10 cellular contexts compared by ENCODE assay signal in the genomic region with DNA sequence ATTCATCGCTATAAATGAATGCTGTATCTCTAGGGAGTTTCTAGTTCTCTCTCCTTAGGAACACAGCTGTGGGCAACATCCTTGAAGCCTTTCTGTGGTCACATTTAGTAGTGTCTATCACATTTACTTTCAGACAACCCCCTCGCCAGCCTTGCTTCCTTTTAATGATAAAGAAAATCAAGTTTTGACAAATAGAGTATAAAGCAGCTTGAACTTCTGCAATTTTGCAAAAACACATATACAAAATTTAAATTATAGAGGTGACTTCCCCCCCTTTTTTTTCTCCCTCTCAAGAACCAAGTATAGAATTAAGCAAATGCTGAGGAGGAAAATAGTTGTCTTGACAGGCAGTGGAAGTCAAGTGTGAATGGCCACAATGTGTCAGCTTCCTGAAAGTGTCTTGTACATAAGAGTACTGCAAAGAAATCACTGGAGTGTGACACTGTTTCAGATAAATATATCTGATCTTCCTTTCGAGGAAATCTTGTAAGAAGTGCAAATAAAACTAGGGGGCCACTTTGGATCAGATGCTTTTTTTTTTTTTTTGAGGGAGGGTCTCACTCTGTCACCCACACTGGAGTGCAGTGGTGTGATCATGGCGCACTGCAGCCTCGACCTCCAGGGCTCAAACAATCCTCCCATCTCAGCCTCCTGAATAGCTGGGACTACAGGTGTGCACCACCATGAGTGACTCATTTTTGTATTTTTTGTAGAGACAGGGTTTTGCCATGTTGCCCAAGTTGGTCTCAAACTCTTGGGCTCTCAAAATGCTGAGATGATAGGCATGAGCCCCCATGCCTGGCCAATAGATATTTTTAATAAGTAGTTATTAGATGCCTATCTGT. TPM values are rescaled to one million over a fixed set of nuclear protein-coding genes. Genes with fewer than 3 reads are reported as not detected.
DNase-seq lines count a peak whose midpoint lies in the region; ATAC-seq, FAIRE-seq and TF ChIP-seq lines count a peak whose summit lies in the region.
"Had no signal": no experiment of that assay in that cellular context is flagged by ENCODE, and none has a peak within 500 bp of the region (broad histone marks: within the 10 kb centered on the region; RNA-seq: fewer than 3 reads in every experiment).

No MANE protein-coding gene starts in this region.

- FAIRE-seq in astrocyte (lab: Jason Lieb, UNC), result no peak

- CTCF ChIA-PET in GM10248 (lab: Yijun Ruan, JAX), result interaction anchor here (1.0 to 2.5 kb wide), 6 partner anchors 11 to 89 kb away, joined by 3 to 12 read pairs (median 3); partner anchors contain the start of gene CCR1

- no peak for TF ChIP-seq EP300 in upper lobe of left lung (IDR thresholded peaks at IDR 0.05)

- TF ChIP-seq POLR2A in upper lobe of left lung (IDR thresholded peaks at IDR 0.05), result no peak

- peaks cover 8% of the 10 kb centered on the region for H3K4me1 Mint-ChIP-seq in astrocyte (ENCODE audit: low read depth, unreplicated experiment)
- no peaks in the 10 kb centered on the region for H3K4me1 Mint-ChIP-seq in endodermal cell

- H4K20me1 ChIP-seq in astrocyte (ENCODE audit: insufficient read depth, low read length), result no peaks in the 10 kb centered on the region

- H3K9me3 ChIP-seq in astrocyte (ENCODE audit: insufficient read depth, low read depth, low read length), result no peaks in the 10 kb centered on the region
- H3K9me3 ChIP-seq in upper lobe of left lung, result no peaks in the 10 kb centered on the region
- H3K9me3 ChIP-seq in endodermal cell (ENCODE audit: control insufficient read depth, low read length), result no peaks in the 10 kb centered on the region
- H3K9me3 ChIP-seq: MG63 had no signal

- no peaks in the 10 kb centered on the region for H3K79me2 ChIP-seq in astrocyte (ENCODE audit: insufficient read depth, low read length)

- H3K27ac Mint-ChIP-seq in astrocyte (ENCODE audit: unreplicated experiment) (peak overlapping the region; percentile 50), endodermal cell (no peak overlapping the region)

- H3K27me3 Mint-ChIP-seq in astrocyte (ENCODE audit: low read depth, unreplicated experiment) (no peaks in the 10 kb centered on the region), endodermal cell (ENCODE audit: insufficient read depth) (no peaks in the 10 kb centered on the region)

- in situ Hi-C loops in brain microvascular endothelial cell (cut with HindIII; ENCODE audit: low pct_ligation_motif_present, low sequenced_read_pairs), result no loop called here

- no peak overlapping the region for H3K9ac ChIP-seq in astrocyte (ENCODE audit: low read length)
- no peak overlapping the region for H3K9ac ChIP-seq in endodermal cell (ENCODE audit: extremely low read depth, low read length, poor library complexity, severe bottlenecking)

- H3K4me2 ChIP-seq in astrocyte (ENCODE audit: low read length), result no peak overlapping the region

- H3K4me3 Mint-ChIP-seq in astrocyte (ENCODE audit: unreplicated experiment), result no peak overlapping the region
- H3K4me3 Mint-ChIP-seq in endodermal cell, result no peak overlapping the region

- H3K36me3 Mint-ChIP-seq in astrocyte (ENCODE audit: low read depth, unreplicated experiment) (no peaks in the 10 kb centered on the region), endodermal cell (ENCODE audit: low read depth) (no peaks in the 10 kb centered on the region)

- no peaks in the 10 kb centered on the region for H3K36me3 ChIP-seq in astrocyte (ENCODE audit: insufficient read depth, low read length)
- H3K36me3 ChIP-seq in upper lobe of left lung, result no peaks in the 10 kb centered on the region
- no peaks in the 10 kb centered on the region for H3K36me3 ChIP-seq in brain microvascular endothelial cell (replicated peaks)
- H3K36me3 ChIP-seq in endodermal cell (ENCODE audit: control insufficient read depth, insufficient read depth, low read length), result no peaks in the 10 kb centered on the region
- H3K36me3 ChIP-seq: MG63 had no signal

- POLR2A ChIA-PET in GM10248 (lab: Yijun Ruan, JAX), result interaction anchor here (0.7 kb wide), 1 partner anchor 704 kb away, joined by 6 read pairs; no protein-coding TSS in a partner anchor

- H3K27ac ChIP-seq in astrocyte (ENCODE audit: low read depth, low read length), result no peak overlapping the region
- no peak overlapping the region for H3K27ac ChIP-seq in upper lobe of left lung
- H3K27ac ChIP-seq in brain microvascular endothelial cell, result no peak overlapping the region
- no peak overlapping the region for H3K27ac ChIP-seq in endodermal cell (ENCODE audit: low read depth, low read length)

- no peaks in the 10 kb centered on the region for H3K4me1 ChIP-seq in astrocyte (ENCODE audit: insufficient read depth, low read length)
- peaks cover 0 to 4% (median 0%) of the 10 kb centered on the region in 4 donors for H3K4me1 ChIP-seq in upper lobe of left lung
- no peaks in the 10 kb centered on the region for H3K4me1 ChIP-seq in endodermal cell (ENCODE audit: control insufficient read depth, insufficient read depth, low read length)

- H3K4me3 ChIP-seq in astrocyte (ENCODE audit: insufficient read depth, low read depth, low read length) (no peak overlapping the region), upper lobe of left lung (no peak overlapping the region), brain microvascular endothelial cell (ENCODE audit: low read depth, low read length) (no peak overlapping the region), endodermal cell (ENCODE audit: low read length) (no peak overlapping the region)
- H3K4me3 ChIP-seq: MG63 had no signal

- H2AFZ ChIP-seq in astrocyte (ENCODE audit: low read depth, low read length), result no peak overlapping the region

- DNase-seq in GM10248 (ENCODE audit: extremely low spot score), result peak; percentile 67
- no peak for DNase-seq in astrocyte (ENCODE audit: low read depth)
- no peak for DNase-seq in HK-2 (ENCODE audit: unreplicated experiment)
- DNase-seq in upper lobe of left lung, result no peak
- DNase-seq in brain microvascular endothelial cell, result no peak
- DNase-seq in endodermal cell, result no peak
- DNase-seq: MG63 had no signal

- H3K27me3 ChIP-seq in astrocyte (ENCODE audit: insufficient read depth, low read length), result no peaks in the 10 kb centered on the region
- H3K27me3 ChIP-seq in upper lobe of left lung, result no peaks in the 10 kb centered on the region
- H3K27me3 ChIP-seq in brain microvascular endothelial cell (replicated peaks), result no peaks in the 10 kb centered on the region
- H3K27me3 ChIP-seq in endodermal cell (ENCODE audit: control insufficient read depth, insufficient read depth, low read length, poor library complexity, severe bottlenecking), result no peaks in the 10 kb centered on the region
- H3K27me3 ChIP-seq: MG63 had no signal

- TF ChIP-seq CTCF in GM10248 (IDR thresholded peaks at IDR 0.05; ENCODE audit: control extremely low read depth, extremely low read depth, low read depth, missing control alignments) (no peak), astrocyte (IDR thresholded peaks at IDR 0.05; ENCODE audit: insufficient read depth, low read depth, low read length) (no peak), upper lobe of left lung (IDR thresholded peaks at IDR 0.05) (no peak), brain microvascular endothelial cell (IDR thresholded peaks at IDR 0.05; ENCODE audit: low read depth, low read length, missing control alignments) (no peak), endodermal cell (conservative IDR thresholded peaks at IDR 0.05) (no peak)

- ATAC-seq in GM21367 (IDR thresholded peaks at IDR 0.05; ENCODE audit: unreplicated experiment) (peak; percentile 74), HG03457 (IDR thresholded peaks at IDR 0.05; ENCODE audit: unreplicated experiment) (peak; percentile 67), upper lobe of left lung (ENCODE audit: low FRiP score in 2 of 2) (no peak)

- 59 to 70% methylated on average over 5 of the region's 5 CpGs for WGBS in upper lobe of left lung, 2 donors
- WGBS in endodermal cell (ENCODE audit: insufficient coverage in 1 of 2, insufficient read length in 1 of 2), 2 experiments, result 89 to 100% methylated on average over 1 to 5 of the region's 5 CpGs

- no peaks in the 10 kb centered on the region for H3K9me3 Mint-ChIP-seq in astrocyte (ENCODE audit: unreplicated experiment)
- peaks cover 10% of the 10 kb centered on the region for H3K9me3 Mint-ChIP-seq in endodermal cell

RNA-seq across cellular contexts. Expression of gene CCR1, which starts 21.0 kb away (rescaled TPM):
- total RNA-seq in astrocyte (0.20 and 0.41 TPM in 2 replicates), upper lobe of left lung (10 to 100 TPM in 4 of 6 donors, 1 to 10 TPM in 2; 8.0 to 52.2 (median 17.8) TPM), endodermal cell (under 1 TPM in 1 of 2 donors, not detected in 1; 0.11 TPM)
- polyA plus RNA-seq in endodermal cell (2013, experiment 1 of 2), result 0.07 TPM
- polyA plus RNA-seq in endodermal cell (2013, experiment 2 of 2), result 0.17 TPM
- total RNA-seq: pulmonary artery endothelial cell had no signal

RNA-seq across cellular contexts. Expression of gene CCR3, which starts 55.2 kb away (rescaled TPM):
- not detected in 2 replicates for total RNA-seq in astrocyte
- total RNA-seq in upper lobe of left lung, result under 1 TPM in 1 of 6 donors, not detected in 5; 0.13 TPM
- not detected for total RNA-seq in endodermal cell
- polyA plus RNA-seq in endodermal cell (2013, experiment 1 of 2), result not detected
- not detected for polyA plus RNA-seq in endodermal cell (2013, experiment 2 of 2)
- total RNA-seq: pulmonary artery endothelial cell had no signal

Comparison
In these comparisons a context has a peak if more than half of its experiments do, and no peak if none do; other contexts are left out.
1. ATAC-seq: peak in GM21367 (single experiment) and HG03457 (single experiment); none in upper lobe of left lung (0 of 2).